In genomic region chr4:87116230-87116629, GRCh38 we compare ENCODE assay signal across 1 cellular context.
TF ChIP-seq lines count a peak whose summit lies in the region.

No MANE protein-coding gene starts in this region.

TF ChIP-seq in IMR-90, 13 proteins besides CTCF, POLR2A, EP300 and RAD21:
- peak; percentile 18; the same call in 1 of the 2 replicates for TF ChIP-seq CEBPB (IDR thresholded peaks at IDR 0.05; ENCODE audit: low read depth, low read length)
- no peak for TF ChIP-seq USF2 (IDR thresholded peaks at IDR 0.05; ENCODE audit: low read depth, low read length)
TF ChIP-seq in IMR-90: peak in this region for 1.
